ENCODE assay signal across 8 cellular contexts in genomic region chr6:71288228-71289038, GRCh38. TPM values are rescaled to one million over a fixed set of nuclear protein-coding genes. Genes with fewer than 3 reads are reported as not detected.
A peak's percentile ranks its signal among the peaks of the same experiment; 100 is the strongest.
DNase-seq lines count a peak whose midpoint lies in the region; ATAC-seq and TF ChIP-seq lines count a peak whose summit lies in the region.

TSS of gene OGFRL1 (plus strand) at chr6:71288811. CDS start at chr6:71288937, 126 bp downstream.

- intact Hi-C loops in lower leg skin (cut with DNase I; ENCODE audit: low total_unique reads), result no loop called here

- H3K4me3 ChIP-seq in duodenal mucosa (ENCODE audit: low read depth in 1 of 2, low read length in 2 of 2) (peak within 1 kb of the TSS; percentile 66 to 69), lower leg skin (ENCODE audit: low read depth, poor library complexity, severe bottlenecking) (peak within 1 kb of the TSS; percentile 77)

- peak; percentile 88 for ATAC-seq in GM19328 (IDR thresholded peaks at IDR 0.05; ENCODE audit: unreplicated experiment)
- ATAC-seq in HG03457 (IDR thresholded peaks at IDR 0.05; ENCODE audit: unreplicated experiment), result peak; percentile 85

- H3K36me3 ChIP-seq in duodenal mucosa (ENCODE audit: control insufficient read depth in 1 of 2, insufficient read depth in 2 of 2, low read length in 2 of 2), result no peaks in the 10 kb centered on the region

- no peak for TF ChIP-seq CTCF in lower leg skin (IDR thresholded peaks at IDR 0.05)

- 1% methylated on average over 22 to 45 of the region's 79 CpGs for WGBS in lower leg skin, 2 donors

- peak within 1 kb of the TSS; percentile 72 for H3K27ac ChIP-seq in duodenal mucosa (ENCODE audit: low read depth, low read length)

- DNase-seq in C1 segment of cervical spinal cord (lab: John Stamatoyannopoulos, UW), result peak in 12 of 14 donors; percentile 59 to 93 (median 78)
- peak; percentile 94 for DNase-seq in NCI-H69 (lab: John Stamatoyannopoulos, UW)
- DNase-seq in activated CD4-positive, alpha-beta T cell treated with anti-CD3 and anti-CD28 coated beads, Interleukin-2, amount 50 U/mL, for 4 hours, result peak; percentile 34 to 39
- peak; percentile 71 to 96 for DNase-seq in lower leg skin (ENCODE audit: low spot score in 2 of 2)
- DNase-seq in stimulated activated CD4-positive, alpha-beta T cell treated with anti-CD3 and anti-CD28 coated beads, Interleukin-4, amount 100 ng/mL, for 48 hours (ENCODE audit: low read depth in 2 of 2), result peak; percentile 35 to 49

- H3K27me3 ChIP-seq in duodenal mucosa (ENCODE audit: control insufficient read depth in 1 of 2, insufficient read depth in 2 of 2, low read length in 2 of 2), result no peaks in the 10 kb centered on the region

- no peak for TF ChIP-seq POLR2A in lower leg skin (IDR thresholded peaks at IDR 0.05)

- H3K4me1 ChIP-seq in duodenal mucosa (ENCODE audit: control insufficient read depth in 1 of 2, insufficient read depth in 2 of 2, low read length in 2 of 2), result peaks cover 16 to 28% of the 10 kb centered on the region in 2 donors

- H3K9ac ChIP-seq in duodenal mucosa (ENCODE audit: low read depth in 1 of 2, low read length in 2 of 2), result peak within 1 kb of the TSS; percentile 60 to 70

- no peaks in the 10 kb centered on the region for H3K9me3 ChIP-seq in duodenal mucosa (ENCODE audit: control insufficient read depth in 1 of 2, low read length in 2 of 2)

RNA-seq across cellular contexts. Expression of gene OGFRL1, which starts in this region (rescaled TPM):
- 10 to 100 TPM; 36.7 to 59.0 (median 43.7) TPM for total RNA-seq in lower leg skin

Comparison
In these comparisons a context has a peak if more than half of its experiments do, and no peak if none do; other contexts are left out.
1. Peak in every context shown above with its lines: DNase-seq, ATAC-seq, H3K4me3 ChIP-seq and H3K27ac ChIP-seq.
2. DNase-seq: peak in every context shown above with its lines; median percentile 94 in NCI-H69; 84 in lower leg skin; 78 in C1 segment of cervical spinal cord; 42 in stimulated activated CD4-positive, alpha-beta T cell treated with anti-CD3 and anti-CD28 coated beads, Interleukin-4, amount 100 ng/mL, for 48 hours; 36 in activated CD4-positive, alpha-beta T cell treated with anti-CD3 and anti-CD28 coated beads, Interleukin-2, amount 50 U/mL, for 4 hours.